Comparison of ENCODE assay signal across 8 cellular contexts in genomic region chr1:21622466-21623315, GRCh38. TPM values are rescaled to one million over a fixed set of nuclear protein-coding genes. Genes with fewer than 3 reads are reported as not detected.
DNase-seq lines count a peak whose midpoint lies in the region; ATAC-seq, FAIRE-seq and TF ChIP-seq lines count a peak whose summit lies in the region.

No MANE protein-coding gene starts in this region.

- no peak for TF ChIP-seq CTCF in RWPE1 (conservative IDR thresholded peaks at IDR 0.05; ENCODE audit: low read depth)
- no peak for TF ChIP-seq CTCF in K562 (IDR thresholded peaks at IDR 0.05 in 2 of 3, conservative IDR thresholded peaks at IDR 0.05 in 1 of 3; ENCODE audit: insufficient read depth in 2 of 3, low read depth in 1 of 3, low read length in 3 of 3)
- TF ChIP-seq CTCF in right lobe of liver (IDR thresholded peaks at IDR 0.05): no peak

- H3K4me3 ChIP-seq in K562 (0 out of 2 replicates have a peak overlapping the region, but pooled peaks have one; percentile 13), right lobe of liver (peak overlapping the region in 2 of 3 donors; percentile 16 to 56), aorta (ENCODE audit: low read length in 2 of 2) (peak overlapping the region in 1 of 2 donors; percentile 14)

- H3K9me1 ChIP-seq in K562 (ENCODE audit: control insufficient read depth, insufficient read depth, low read length): peaks cover 4% of the 10 kb centered on the region

- no TSS peak for BruUV-seq in K562 (replicated peaks; lab: Mats Ljungman, UMichigan)

- H3K4me1 ChIP-seq in K562 (replicated peaks in 1 of 2; ENCODE audit: control insufficient read depth in 2 of 2, insufficient read depth in 2 of 2, low read length in 2 of 2) (peaks cover 24 to 62% of the 10 kb centered on the region in 2 experiments), right lobe of liver (peaks cover 0 to 55% (median 23%) of the 10 kb centered on the region in 4 donors), aorta (ENCODE audit: control insufficient read depth in 1 of 2, insufficient read depth in 2 of 2, low read length in 2 of 2) (no peaks in the 10 kb centered on the region)

- H3K9me3 ChIP-seq in K562 (replicated peaks; ENCODE audit: control insufficient read depth, insufficient read depth, low read depth, low read length) (no peaks in the 10 kb centered on the region), right lobe of liver (no peaks in the 10 kb centered on the region), aorta (ENCODE audit: control insufficient read depth, low read length) (no peaks in the 10 kb centered on the region)

- no peak for TF ChIP-seq EP300 in K562 (IDR thresholded peaks at IDR 0.05; ENCODE audit: low read length)

- FAIRE-seq in K562 (lab: Jason Lieb, UNC): peak; percentile 19

- peak; percentile 19 for DNase-seq in DMS53 treated with DMSO at 0.1 percent for 48 hours (lab: John Stamatoyannopoulos, UW; ENCODE audit: unreplicated experiment)
- DNase-seq in RWPE1 (ENCODE audit: low spot score): peak; percentile 88
- peak in 3 of 4 experiments; percentile 85 to 92 (median 90) for DNase-seq in K562 (ENCODE audit: extremely low read depth in 1 of 4, low spot score in 3 of 4)
- DNase-seq in right lobe of liver: peak; percentile 72 to 74 (median 73)
- peak; percentile 7 to 15 for DNase-seq in stimulated activated CD8-positive, alpha-beta memory T cell treated with anti-CD3 and anti-CD28 coated beads, Interleukin-7, amount 100 ng/mL, for 48 hours (ENCODE audit: extremely low read depth in 1 of 2, low read depth in 1 of 2)
- DNase-seq in aorta: no peak
- no peak for DNase-seq in NCI-H1105 treated with DMSO at 0.1 percent for 48 hours (lab: John Stamatoyannopoulos, UW)
- no peak for DNase-seq in superior temporal gyrus (ENCODE audit: extremely low spot score)

- peaks cover 31% of the 10 kb centered on the region for H3K79me2 ChIP-seq in K562 (ENCODE audit: control insufficient read depth, insufficient read depth, low read length)

- in situ Hi-C loops in K562 (cut with MboI): no loop called here

- POLR2A ChIA-PET in RWPE1 (lab: Yijun Ruan, JAX; ENCODE audit: low non-redundant PET) (interaction anchor here (0.6 to 0.7 kb wide), 2 partner anchors 11 to 79 kb away, joined by 3 to 4 read pairs; no protein-coding TSS in a partner anchor), K562 (lab: Yijun Ruan, JAX) (interaction anchor here (0.5 to 2.0 kb wide), 8 partner anchors 9 to 403 kb away, joined by 3 to 8 read pairs (median 4); no protein-coding TSS in a partner anchor)

- TF ChIP-seq POLR2A in K562 (conservative IDR thresholded peaks at IDR 0.05) (no peak), right lobe of liver (IDR thresholded peaks at IDR 0.05) (peak; percentile 41)

- no peaks in the 10 kb centered on the region for H4K20me1 ChIP-seq in K562 (replicated peaks; ENCODE audit: control insufficient read depth, insufficient read depth, low read length)

- CTCF ChIA-PET in RWPE1 (lab: Yijun Ruan, JAX) (interaction anchor here (0.5 to 0.7 kb wide), 2 partner anchors 30 to 1781 kb away, joined by 3 read pairs; no protein-coding TSS in a partner anchor), K562 (lab: Yijun Ruan, JAX; ENCODE audit: low intra/inter-chr PET ratio) (no interaction called here)

- H3K27me3 ChIP-seq in K562 (ENCODE audit: control insufficient read depth in 2 of 2, insufficient read depth in 2 of 2, low read length in 2 of 2) (no peaks in the 10 kb centered on the region), right lobe of liver (no peaks in the 10 kb centered on the region), aorta (ENCODE audit: control insufficient read depth in 1 of 2, insufficient read depth in 2 of 2, low read length in 1 of 2) (no peaks in the 10 kb centered on the region)

- peak overlapping the region; percentile 0; the same call in 1 of the 2 replicates for H3K27ac ChIP-seq in RWPE1
- H3K27ac ChIP-seq in K562 (ENCODE audit: extremely low read depth, low read depth, low read length): no peak overlapping the region
- H3K27ac ChIP-seq in right lobe of liver: peak overlapping the region; percentile 65 to 90 (median 73)
- H3K27ac ChIP-seq in aorta (ENCODE audit: low read depth in 1 of 2, low read length in 2 of 2): no peak overlapping the region

- peak overlapping the region; percentile 33 for H3K4me2 ChIP-seq in K562 (ENCODE audit: insufficient read depth, low read length)

- H3K9ac ChIP-seq in K562 (ENCODE audit: insufficient read depth in 1 of 2, low read depth in 2 of 2, low read length in 2 of 2): peak overlapping the region in 1 of 2 experiments; percentile 53; a peak in 3 of 4 replicates

- peaks cover 35% of the 10 kb centered on the region for H3K36me3 ChIP-seq in K562 (ENCODE audit: control insufficient read depth, insufficient read depth, low read length)
- H3K36me3 ChIP-seq in right lobe of liver: no peaks in the 10 kb centered on the region
- no peaks in the 10 kb centered on the region for H3K36me3 ChIP-seq in aorta (ENCODE audit: control insufficient read depth in 1 of 2, insufficient read depth in 2 of 2, low read length in 1 of 2)

- H2AFZ ChIP-seq in K562 (ENCODE audit: low read depth, low read length): peak overlapping the region; percentile 27; the same call in 1 of the 2 replicates

- intact Hi-C loops in K562 (cut with micrococcal nuclease): no loop called here
- intact Hi-C loops in right lobe of liver (cut with DNase I): no loop called here
- intact Hi-C loops in aorta (cut with DNase I): no loop called here

- WGBS in K562 (ENCODE audit: insufficient coverage, low coverage, missing lambda C conversion rate): 63% methylated on average over 22 of the region's 62 CpGs
- WGBS in right lobe of liver (ENCODE audit: insufficient coverage, low coverage, low lambda C conversion rate, missing lambda C conversion rate): 20% methylated on average over 1 of the region's 62 CpGs
- WGBS in aorta, 2 donors: 11 to 33% methylated on average over 21 to 62 of the region's 62 CpGs

- TF ChIP-seq RAD21 in K562 (CRISPR knock-in tag; conservative IDR thresholded peaks at IDR 0.05 in 1 of 2, IDR thresholded peaks at IDR 0.05 in 1 of 2): no peak

- no peak for ATAC-seq in K562
- peak; percentile 44 to 63 (median 58) for ATAC-seq in right lobe of liver
- ATAC-seq in aorta (ENCODE audit: low FRiP score): no peak

TF ChIP-seq in K562, 482 proteins besides CTCF, POLR2A, EP300 and RAD21 (continues in another document):
- TF ChIP-seq ELK1 (CRISPR knock-in tag; IDR thresholded peaks at IDR 0.05) (no peak), ZNF589 (CRISPR knock-in tag; IDR thresholded peaks at IDR 0.05; ENCODE audit: low read depth) (no peak), ATF1 (CRISPR knock-in tag; IDR thresholded peaks at IDR 0.05) (no peak), ATF1 (tag; IDR thresholded peaks at IDR 0.05) (no peak), ZNF766 (CRISPR knock-in tag; conservative IDR thresholded peaks at IDR 0.05) (no peak), PRPF4 (IDR thresholded peaks at IDR 0.05; ENCODE audit: insufficient read depth, low read depth, low read length, poor library complexity, severe bottlenecking) (no peak), KDM4B (IDR thresholded peaks at IDR 0.05; ENCODE audit: borderline replicate concordance in 2 of 2, low read depth in 1 of 2) (no peak), SNRNP70 (optimal IDR thresholded peaks at IDR 0.05; ENCODE audit: low read depth, low read length) (no peak), ETS2 (tag; IDR thresholded peaks at IDR 0.05; ENCODE audit: borderline replicate concordance, poor library complexity, severe bottlenecking) (no peak), CREB3 (tag; conservative IDR thresholded peaks at IDR 0.05; ENCODE audit: low read depth) (no peak), FOXJ3 (CRISPR knock-in tag; IDR thresholded peaks at IDR 0.05) (no peak)

RNA-seq across cellular contexts. Expression of gene RAP1GAP, which starts 46.5 kb away (rescaled TPM):
- total RNA-seq in K562 (2011; cell fraction: chromatin; rRNA removed; ENCODE audit: low replicate concordance): 41.9 and 97.0 TPM in 2 replicates
- 41.8 and 44.9 TPM in 2 replicates for total RNA-seq in K562 (2011; cell fraction: nucleolus; rRNA removed)
- 34.0 and 35.7 TPM in 2 replicates for total RNA-seq in K562 (2011; cell fraction: nucleoplasm; rRNA removed)
- total RNA-seq in K562 (2014; rRNA removed): 19.2 and 28.0 TPM in 2 replicates
- total RNA-seq in K562 (2014; rRNA removed; fragmentation: Illumina TruSeq; extraction: Trizol): 7.0 and 7.3 TPM in 2 replicates
- total RNA-seq in K562 (2015; rRNA removed; fragmentation: Illumina TruSeq; extraction: Trizol): 9.5 and 9.7 TPM in 2 replicates
- 30.2 and 31.0 TPM in 2 replicates for total RNA-seq in K562 (2021)
- 30.2 and 36.0 TPM in 2 replicates for polyA plus RNA-seq in K562 (2011; rRNA removed)
- polyA plus RNA-seq in K562 (2011; cell fraction: cytosol; rRNA removed): 27.3 and 36.3 TPM in 2 replicates
- polyA plus RNA-seq in K562 (2011; cell fraction: nucleus; rRNA removed): 68.0 and 110 TPM in 2 replicates
- polyA plus RNA-seq in K562 (2012): 23.3 and 41.5 TPM in 2 replicates
- polyA plus RNA-seq in K562 (2014; fragmentation: Illumina TruSeq; extraction: Trizol): 23.5 and 26.5 TPM in 2 replicates
- under 1 TPM; 0.29 to 0.51 TPM for polyA plus RNA-seq in K562 (2014; fragmentation: Nextera tagmentation; extraction: Ambion mirVana)
- 21.7 and 22.3 TPM in 2 replicates for polyA plus RNA-seq in K562 (2014; rRNA removed)
- polyA minus RNA-seq in K562 (2011; rRNA and poly(A)+ RNA removed): 25.4 and 27.5 TPM in 2 replicates
- 22.4 and 26.1 TPM in 2 replicates for polyA minus RNA-seq in K562 (2011; cell fraction: cytosol; rRNA and poly(A)+ RNA removed)
- polyA minus RNA-seq in K562 (2011; cell fraction: nucleus; rRNA and poly(A)+ RNA removed): 26.9 and 27.0 TPM in 2 replicates
- 10 to 100 TPM in 5 of 6 experiments, 1 to 10 TPM in 1; 8.0 to 38.1 (median 22.2) TPM for total RNA-seq in right lobe of liver
- under 1 TPM; 0.58 to 0.84 TPM for total RNA-seq in aorta
- 1 to 10 TPM in 1 of 2 donors, under 1 TPM in 1; 0.33 to 4.9 TPM for polyA plus RNA-seq in aorta

Comparison
In these comparisons a context has a peak if more than half of its experiments do, and no peak if none do; other contexts are left out.
1. DNase-seq: peak in DMS53 treated with DMSO at 0.1 percent for 48 hours (single experiment), RWPE1 (single experiment), K562 (3 of 4), right lobe of liver (3 of 3) and stimulated activated CD8-positive, alpha-beta memory T cell treated with anti-CD3 and anti-CD28 coated beads, Interleukin-7, amount 100 ng/mL, for 48 hours (2 of 2); none in aorta (0 of 2), NCI-H1105 treated with DMSO at 0.1 percent for 48 hours (single experiment) and superior temporal gyrus (single experiment).
2. H3K27ac ChIP-seq: peak in RWPE1 (single experiment) and right lobe of liver (3 of 3); none in K562 (single experiment) and aorta (0 of 2).
3. ATAC-seq: peak in right lobe of liver (4 of 4); none in K562 (single experiment) and aorta (single experiment).
4. RNA of gene RAP1GAP, which starts 46.5 kb away (total RNA-seq): 8.0 to 38.1 TPM in right lobe of liver and 7.0 to 97.0 TPM in K562; 0.58 to 0.84 TPM in aorta; every median in the first group is over 4 times any median in the second.